ENCODE assay signal across 8 cellular contexts in the genomic region with DNA sequence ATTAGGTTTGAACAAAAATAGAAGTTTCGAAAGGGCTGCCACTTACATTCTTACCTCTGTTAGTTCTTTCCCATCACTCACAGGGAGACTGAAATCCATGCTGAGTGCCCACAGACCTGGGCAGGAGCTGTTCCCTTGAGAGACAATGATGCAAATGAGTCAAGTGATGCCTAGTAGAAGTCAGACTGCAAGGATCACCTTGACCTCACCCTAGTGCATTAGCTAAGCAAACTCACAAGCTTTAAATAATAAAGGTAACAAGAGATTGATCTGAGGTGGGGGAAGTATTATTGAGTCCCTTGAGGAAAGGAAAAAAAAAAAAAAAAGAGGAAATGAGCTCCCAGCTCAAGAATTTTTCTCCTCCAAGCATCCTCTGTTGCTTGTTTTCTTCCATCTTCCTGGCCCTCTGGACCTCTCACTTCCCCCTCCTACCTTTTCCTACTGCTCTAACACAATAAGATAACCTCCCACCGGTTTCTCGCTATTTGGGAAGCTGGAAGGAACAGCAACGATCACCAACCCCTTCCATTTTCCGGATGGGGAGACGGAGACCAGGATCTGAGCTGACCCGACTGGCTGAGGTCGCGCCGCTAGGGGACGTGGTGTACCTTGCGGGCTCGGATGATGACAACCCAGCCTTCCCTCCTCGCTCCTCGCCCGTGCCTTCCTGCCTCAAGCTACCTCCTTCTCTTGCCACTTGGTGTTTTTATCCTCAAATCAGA. TPM values are rescaled to one million over a fixed set of nuclear protein-coding genes. Genes with fewer than 3 reads are reported as not detected.
DNase-seq lines count a peak whose midpoint lies in the region; ATAC-seq, FAIRE-seq and TF ChIP-seq lines count a peak whose summit lies in the region.

No MANE protein-coding gene starts in this region.

- 23% methylated on average over 16 of the region's 16 CpGs for WGBS in SK-N-SH (ENCODE audit: low lambda C conversion rate)

- TF ChIP-seq CTCF in SK-N-SH (IDR thresholded peaks at IDR 0.05): peak; percentile 59

- no peak overlapping the region for H3K27ac ChIP-seq in SK-N-SH (ENCODE audit: low read depth in 2 of 2, low read length in 1 of 2)

- H3K27me3 ChIP-seq in SK-N-SH (ENCODE audit: insufficient read depth): no peaks in the 10 kb centered on the region

- H3K36me3 ChIP-seq in SK-N-SH (replicated peaks in 1 of 2; ENCODE audit: control insufficient read depth in 1 of 2, insufficient read depth in 2 of 2, low read length in 1 of 2): no peaks in the 10 kb centered on the region

- TF ChIP-seq RAD21 in SK-N-SH (IDR thresholded peaks at IDR 0.05; ENCODE audit: low read length): peak; percentile 72

- CTCF ChIA-PET in SK-N-SH (lab: Yijun Ruan, JAX): interaction anchor here (0.6 to 4.4 kb wide), 31 partner anchors 8 to 593 kb away, joined by 3 to 22 read pairs (median 4); no protein-coding TSS in a partner anchor

- DNase-seq in GM12891 (ENCODE audit: insufficient read length, low spot score) (no peak), SK-N-SH (peak; percentile 69), Right ventricle myocardium superior (peak; percentile 81), posterior vena cava (ENCODE audit: low spot score) (peak; percentile 93), activated T-cell treated with anti-CD3 and anti-CD28 coated beads for 4 hours (no peak), GOT3 (lab: John Stamatoyannopoulos, UW) (no peak)
- no peak for DNase-seq in stimulated activated naive CD4-positive, alpha-beta T cell treated with Interleukin-2 at 50 U/mL for 16 hours (lab: John Stamatoyannopoulos, UW)

- no peak for TF ChIP-seq POLR2A in GM12891 (IDR thresholded peaks at IDR 0.05; ENCODE audit: low read depth, low read length)

- no peak for TF ChIP-seq EP300 in SK-N-SH (IDR thresholded peaks at IDR 0.05; ENCODE audit: borderline replicate concordance in 1 of 2, low read depth in 1 of 2, low read length in 1 of 2)

- H3F3A ChIP-seq in SK-N-SH (replicated peaks; ENCODE audit: insufficient read depth): no peaks in the 10 kb centered on the region

- FAIRE-seq in GM12891 (lab: Jason Lieb, UNC): no peak

- H3K79me2 ChIP-seq in SK-N-SH (ENCODE audit: insufficient read depth): no peaks in the 10 kb centered on the region; the same call in 1 of the 2 replicates

- H2AFZ ChIP-seq in SK-N-SH (ENCODE audit: low read depth): peak overlapping the region; percentile 85; the same call in 1 of the 2 replicates

- no peaks in the 10 kb centered on the region for H3K9me3 ChIP-seq in SK-N-SH

- no peaks in the 10 kb centered on the region for H3K9me2 ChIP-seq in SK-N-SH

- ATAC-seq in Right ventricle myocardium superior (ENCODE audit: poor library complexity) (peak; percentile 64), HG02678 (IDR thresholded peaks at IDR 0.05; ENCODE audit: unreplicated experiment) (no peak)

- peak overlapping the region; percentile 52; the same call in 1 of the 2 replicates for H3K9ac ChIP-seq in SK-N-SH

- peak overlapping the region; percentile 90 for H3K4me2 ChIP-seq in SK-N-SH

- peaks cover 11 to 12% of the 10 kb centered on the region in 2 experiments; a peak in 3 of 4 replicates for H3K4me1 ChIP-seq in SK-N-SH (ENCODE audit: control insufficient read depth in 1 of 2, insufficient read depth in 2 of 2, low read depth in 1 of 2, low read length in 1 of 2)

- H4K20me1 ChIP-seq in SK-N-SH (ENCODE audit: insufficient read depth): no peaks in the 10 kb centered on the region

- POLR2A ChIA-PET in SK-N-SH (lab: Yijun Ruan, JAX): interaction anchor here (0.8 kb wide), 1 partner anchor 275 kb away, joined by 3 read pairs; no protein-coding TSS in a partner anchor

- intact Hi-C loops in Right ventricle myocardium superior (cut with DNase I): no loop called here
- intact Hi-C loops in posterior vena cava (cut with DNase I): loop anchor here in 1 of 2 donors (10.0 kb wide), 1 partner anchor 391 kb away; no protein-coding TSS in a partner anchor

- peak overlapping the region; percentile 68 to 72 for H3K4me3 ChIP-seq in SK-N-SH (ENCODE audit: low read depth in 2 of 2, low read length in 1 of 2)

TF ChIP-seq in GM12891, 5 proteins besides CTCF, POLR2A, EP300 and RAD21:
- TF ChIP-seq TAF1 (IDR thresholded peaks at IDR 0.05; ENCODE audit: low read depth, low read length) (no peak), POLR2AphosphoS5 (IDR thresholded peaks at IDR 0.05; ENCODE audit: low read depth, low read length) (no peak), SPI1 (IDR thresholded peaks at IDR 0.05; ENCODE audit: low read depth, low read length) (peak; percentile 23; the same call in 1 of the 2 replicates), POU2F2 (IDR thresholded peaks at IDR 0.05; ENCODE audit: low read depth, low read length) (no peak)

TF ChIP-seq in SK-N-SH, 30 proteins besides CTCF, POLR2A, EP300 and RAD21:
- TF ChIP-seq YY1 (IDR thresholded peaks at IDR 0.05; ENCODE audit: low read depth) (0 out of 2 replicates have a peak, but pooled peaks have one; percentile 19), TEAD4 (IDR thresholded peaks at IDR 0.05; ENCODE audit: borderline replicate concordance, insufficient read depth) (no peak), SMC3 (IDR thresholded peaks at IDR 0.05; ENCODE audit: low read depth, low read length) (peak; percentile 56), RCOR1 (IDR thresholded peaks at IDR 0.05; ENCODE audit: low read length) (peak; percentile 53; the same call in 1 of the 2 replicates)
- TF ChIP-seq, protein P1, sequence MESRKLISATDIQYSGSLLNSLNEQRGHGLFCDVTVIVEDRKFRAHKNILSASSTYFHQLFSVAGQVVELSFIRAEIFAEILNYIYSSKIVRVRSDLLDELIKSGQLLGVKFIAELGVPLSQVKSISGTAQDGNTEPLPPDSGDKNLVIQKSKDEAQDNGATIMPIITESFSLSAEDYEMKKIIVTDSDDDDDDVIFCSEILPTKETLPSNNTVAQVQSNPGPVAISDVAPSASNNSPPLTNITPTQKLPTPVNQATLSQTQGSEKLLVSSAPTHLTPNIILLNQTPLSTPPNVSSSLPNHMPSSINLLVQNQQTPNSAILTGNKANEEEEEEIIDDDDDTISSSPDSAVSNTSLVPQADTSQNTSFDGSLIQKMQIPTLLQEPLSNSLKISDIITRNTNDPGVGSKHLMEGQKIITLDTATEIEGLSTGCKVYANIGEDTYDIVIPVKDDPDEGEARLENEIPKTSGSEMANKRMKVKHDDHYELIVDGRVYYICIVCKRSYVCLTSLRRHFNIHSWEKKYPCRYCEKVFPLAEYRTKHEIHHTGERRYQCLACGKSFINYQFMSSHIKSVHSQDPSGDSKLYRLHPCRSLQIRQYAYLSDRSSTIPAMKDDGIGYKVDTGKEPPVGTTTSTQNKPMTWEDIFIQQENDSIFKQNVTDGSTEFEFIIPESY (IDR thresholded peaks at IDR 0.05; ENCODE audit: borderline replicate concordance, low read depth): no peak
TF ChIP-seq in SK-N-SH: peak in this region for 3.

RNA-seq across cellular contexts. Expression of a gene that starts 2.0 kb away (rescaled TPM):
- 0.22 TPM for polyA plus RNA-seq in GM12891 (2012; ENCODE audit: low read depth, missing spikeins)
- polyA plus RNA-seq in SK-N-SH (2012; rRNA removed): 9.4 and 12.3 TPM in 2 replicates
- polyA plus RNA-seq in SK-N-SH (2012; cell fraction: cytosol; rRNA removed): 8.3 and 9.4 TPM in 2 replicates
- 4.7 and 7.3 TPM in 2 replicates for polyA plus RNA-seq in SK-N-SH (2012; cell fraction: nucleus; rRNA removed)
- total RNA-seq in Right ventricle myocardium superior (12.7 TPM), posterior vena cava (100 to 1,000 TPM; 146 to 147 TPM)

Comparison
In these comparisons a context has a peak if more than half of its experiments do, and no peak if none do; other contexts are left out.
1. DNase-seq: peak in SK-N-SH (single experiment), Right ventricle myocardium superior (single experiment) and posterior vena cava (single experiment); none in GM12891 (single experiment), activated T-cell treated with anti-CD3 and anti-CD28 coated beads for 4 hours (single experiment), GOT3 (single experiment) and stimulated activated naive CD4-positive, alpha-beta T cell treated with Interleukin-2 at 50 U/mL for 16 hours (single experiment).
2. RNA of a gene that starts 2.0 kb away (total RNA-seq): 146 to 147 TPM in posterior vena cava; 12.7 TPM in Right ventricle myocardium superior (single experiment); every median in the first group is over 10 times any median in the second.